8 cellular contexts compared by ENCODE assay signal in genomic region chr11:84780689-84781293, GRCh38.
DNase-seq lines count a peak whose midpoint lies in the region; ATAC-seq, FAIRE-seq and TF ChIP-seq lines count a peak whose summit lies in the region.

No MANE protein-coding gene starts in this region.

- no peaks in the 10 kb centered on the region for H3K9me3 ChIP-seq in SU-DHL-6 (ENCODE audit: insufficient read depth, low read length)
- no peaks in the 10 kb centered on the region for H3K9me3 ChIP-seq in keratinocyte (ENCODE audit: control insufficient read depth, low read depth, low read length)

- H3K9me2 ChIP-seq in SU-DHL-6 (replicated peaks; ENCODE audit: insufficient read depth, low read length), result no peaks in the 10 kb centered on the region

- H3K36me3 ChIP-seq in SU-DHL-6 (ENCODE audit: low read length) (no peaks in the 10 kb centered on the region), keratinocyte (ENCODE audit: control insufficient read depth in 2 of 2, extremely low read depth in 1 of 2, insufficient read depth in 2 of 2, low read length in 2 of 2) (no peaks in the 10 kb centered on the region)

- H3K27ac ChIP-seq in SU-DHL-6 (ENCODE audit: low read depth, low read length), result no peak overlapping the region
- H3K27ac ChIP-seq in keratinocyte (ENCODE audit: control insufficient read depth, insufficient read depth, low read length), result no peak overlapping the region

- no peak for FAIRE-seq in keratinocyte (lab: Jason Lieb, UNC)

- no peaks in the 10 kb centered on the region for H3K4me1 ChIP-seq in keratinocyte (ENCODE audit: control insufficient read depth, extremely low read depth, insufficient read depth, low read length)

- DNase-seq in GF-D8 (lab: John Stamatoyannopoulos, UW), result peak; percentile 33
- peak; percentile 61 for DNase-seq in KBM-7
- DNase-seq in keratinocyte (ENCODE audit: low read depth, low spot score), result no peak
- no peak for DNase-seq in effector CD8-positive, alpha-beta T cell (lab: John Stamatoyannopoulos, UW)
- DNase-seq in activated CD8-positive, alpha-beta memory T cell treated with anti-CD3 and anti-CD28 coated beads, Interleukin-2, amount 50 U/mL, for 4 hours, result no peak

- H3K79me2 ChIP-seq in SU-DHL-6 (ENCODE audit: insufficient read depth, low read length) (no peaks in the 10 kb centered on the region), keratinocyte (ENCODE audit: control insufficient read depth, insufficient read depth, low read length) (no peaks in the 10 kb centered on the region)

- no peaks in the 10 kb centered on the region for H3K27me3 ChIP-seq in SU-DHL-6 (ENCODE audit: low read length)
- H3K27me3 ChIP-seq in keratinocyte (ENCODE audit: control insufficient read depth, extremely low read depth, insufficient read depth, low read length), result no peaks in the 10 kb centered on the region

- H4K20me1 ChIP-seq in SU-DHL-6 (ENCODE audit: low read depth, low read length) (no peaks in the 10 kb centered on the region), keratinocyte (ENCODE audit: control insufficient read depth, extremely low read depth, insufficient read depth, low read length) (no peaks in the 10 kb centered on the region)

- dilution Hi-C loops in keratinocyte (cut with MboI; ENCODE audit: extremely low pct_ligation_motif_present, low sequenced_read_pairs), result no loop called here

- TF ChIP-seq CTCF in SU-DHL-6 (IDR thresholded peaks at IDR 0.05; ENCODE audit: insufficient read depth, low read length, poor library complexity, severe bottlenecking) (peak; percentile 58), keratinocyte (optimal IDR thresholded peaks at IDR 0.05 in 1 of 3, IDR thresholded peaks at IDR 0.05 in 1 of 3, conservative IDR thresholded peaks at IDR 0.05 in 1 of 3; ENCODE audit: extremely low read depth in 1 of 3, insufficient read depth in 2 of 3, low read length in 3 of 3) (peak in 2 of 3 experiments; percentile 36 to 41)

- no peak overlapping the region for H3K9ac ChIP-seq in SU-DHL-6 (ENCODE audit: low read length)
- H3K9ac ChIP-seq in keratinocyte (ENCODE audit: control insufficient read depth, extremely low read depth, insufficient read depth, low read length), result no peak overlapping the region

- in situ Hi-C loops in KBM-7 (cut with MboI; ENCODE audit: low pct_unique_long_range_greater_than_20kb, low sequenced_read_pairs), result no loop called here

- H3K4me2 ChIP-seq in SU-DHL-6 (ENCODE audit: low read depth, low read length, poor library complexity, severe bottlenecking), result no peak overlapping the region
- no peak overlapping the region for H3K4me2 ChIP-seq in keratinocyte (ENCODE audit: control insufficient read depth, extremely low read depth, insufficient read depth, low read depth, low read length)

- no peak overlapping the region for H2AFZ ChIP-seq in SU-DHL-6 (ENCODE audit: low read depth, low read length, severe bottlenecking)
- no peak overlapping the region for H2AFZ ChIP-seq in keratinocyte (ENCODE audit: control insufficient read depth, low read length)

- ATAC-seq in GM19023 (IDR thresholded peaks at IDR 0.05; ENCODE audit: unreplicated experiment), result no peak
- ATAC-seq in GM21825 (IDR thresholded peaks at IDR 0.05; ENCODE audit: unreplicated experiment), result no peak

- no peak overlapping the region for H3K4me3 ChIP-seq in SU-DHL-6 (ENCODE audit: insufficient read depth, low read length, poor library complexity, severe bottlenecking)
- no peak overlapping the region for H3K4me3 ChIP-seq in keratinocyte (ENCODE audit: control insufficient read depth in 2 of 3, extremely low read depth in 1 of 3, insufficient read depth in 2 of 3, low read depth in 1 of 3, low read length in 3 of 3)

- H3F3A ChIP-seq in SU-DHL-6 (ENCODE audit: insufficient read depth), result no peaks in the 10 kb centered on the region

- H3K9me1 ChIP-seq in keratinocyte (ENCODE audit: control insufficient read depth, extremely low read depth, insufficient read depth, low read length), result no peaks in the 10 kb centered on the region

Comparison
In these comparisons a context has a peak if more than half of its experiments do, and no peak if none do; other contexts are left out.
1. DNase-seq: peak in GF-D8 (single experiment) and KBM-7 (single experiment); none in keratinocyte (single experiment), effector CD8-positive, alpha-beta T cell (single experiment) and activated CD8-positive, alpha-beta memory T cell treated with anti-CD3 and anti-CD28 coated beads, Interleukin-2, amount 50 U/mL, for 4 hours (single experiment).